18 cellular contexts compared by ENCODE assay signal in genomic region chr13:72567566-72567965, GRCh38.
"Had no signal": no experiment of that assay in that cellular context is flagged by ENCODE, and none has a peak within 500 bp of the region (broad histone marks: within the 10 kb centered on the region; RNA-seq: fewer than 3 reads in every experiment).

No MANE protein-coding gene starts in this region.

- H3K27ac Mint-ChIP-seq: activated CD4-positive, alpha-beta T cell treated with anti-CD3 and anti-CD28 coated beads for 36 hours; activated CD8-positive, alpha-beta T cell treated with anti-CD3 and anti-CD28 coated beads for 36 hours; activated T-helper 17 cell treated with anti-CD3 and anti-CD28 coated beads, Interleukin-2, amount 50 U/mL, for 72 hours; natural killer cell; stimulated activated effector memory CD8-positive, alpha-beta T cell treated with anti-CD3 and anti-CD28 coated beads, Interleukin-12 subunit alpha, Interleukin-12 subunit beta, amount 100 ng/mL, for 72 hours; type B pancreatic cell had no signal

- H3K4me3 Mint-ChIP-seq: activated CD4-positive, alpha-beta T cell treated with anti-CD3 and anti-CD28 coated beads for 36 hours; activated CD8-positive, alpha-beta T cell treated with anti-CD3 and anti-CD28 coated beads for 36 hours; activated T-helper 17 cell treated with anti-CD3 and anti-CD28 coated beads, Interleukin-2, amount 50 U/mL, for 72 hours; natural killer cell; stimulated activated effector memory CD8-positive, alpha-beta T cell treated with anti-CD3 and anti-CD28 coated beads, Interleukin-12 subunit alpha, Interleukin-12 subunit beta, amount 100 ng/mL, for 72 hours; type B pancreatic cell had no signal

- H3K9me3 Mint-ChIP-seq: activated CD8-positive, alpha-beta T cell treated with anti-CD3 and anti-CD28 coated beads for 36 hours; activated T-helper 17 cell treated with anti-CD3 and anti-CD28 coated beads, Interleukin-2, amount 50 U/mL, for 72 hours; stimulated activated effector memory CD8-positive, alpha-beta T cell treated with anti-CD3 and anti-CD28 coated beads, Interleukin-12 subunit alpha, Interleukin-12 subunit beta, amount 100 ng/mL, for 72 hours; type B pancreatic cell had no signal

- H3K9me3 ChIP-seq: body of pancreas, gastroesophageal sphincter, heart right ventricle, sigmoid colon, stomach had no signal

- H3K27me3 Mint-ChIP-seq: activated T-helper 17 cell treated with anti-CD3 and anti-CD28 coated beads, Interleukin-2, amount 50 U/mL, for 72 hours; type B pancreatic cell had no signal

- H3K36me3 Mint-ChIP-seq: natural killer cell; stimulated activated effector memory CD8-positive, alpha-beta T cell treated with anti-CD3 and anti-CD28 coated beads, Interleukin-12 subunit alpha, Interleukin-12 subunit beta, amount 100 ng/mL, for 72 hours; type B pancreatic cell had no signal

- H3K27ac ChIP-seq: body of pancreas, gastroesophageal sphincter, heart right ventricle, parathyroid adenoma, sigmoid colon, stomach had no signal

- H3K4me1 Mint-ChIP-seq: activated CD4-positive, alpha-beta T cell treated with anti-CD3 and anti-CD28 coated beads for 36 hours; activated T-helper 17 cell treated with anti-CD3 and anti-CD28 coated beads, Interleukin-2, amount 50 U/mL, for 72 hours; natural killer cell; stimulated activated effector memory CD8-positive, alpha-beta T cell treated with anti-CD3 and anti-CD28 coated beads, Interleukin-12 subunit alpha, Interleukin-12 subunit beta, amount 100 ng/mL, for 72 hours had no signal

- H3K36me3 ChIP-seq: gastroesophageal sphincter, heart right ventricle, sigmoid colon, stomach had no signal

- DNase-seq: activated CD4-positive, alpha-beta T cell treated with anti-CD3 and anti-CD28 coated beads for 36 hours; activated CD8-positive, alpha-beta T cell treated with anti-CD3 and anti-CD28 coated beads for 36 hours; activated naive CD4-positive, alpha-beta T cell; activated T-cell treated with anti-CD3 and anti-CD28 coated beads, Interleukin-2, amount 50 U/mL, for 1 hour; body of pancreas; heart right ventricle; left cardiac atrium; mesendoderm; natural killer cell; sigmoid colon; stimulated activated CD4-positive, alpha-beta T cell treated with anti-CD3 and anti-CD28 coated beads, Interleukin-4, amount 100 ng/mL, for 24 hours; stomach had no signal

- H3K4me1 ChIP-seq: body of pancreas, gastroesophageal sphincter, parathyroid adenoma, stomach had no signal

- H3K27me3 ChIP-seq: body of pancreas, gastroesophageal sphincter, heart right ventricle, sigmoid colon, stomach had no signal

- H3K4me3 ChIP-seq: body of pancreas, gastroesophageal sphincter, heart right ventricle, sigmoid colon, stomach had no signal

- ATAC-seq: activated CD4-positive, alpha-beta T cell treated with anti-CD3 and anti-CD28 coated beads for 36 hours; activated CD8-positive, alpha-beta T cell treated with anti-CD3 and anti-CD28 coated beads for 36 hours; activated T-helper 17 cell treated with anti-CD3 and anti-CD28 coated beads, Interleukin-2, amount 50 U/mL, for 72 hours; body of pancreas; esophagus mucosa; gastroesophageal sphincter; heart right ventricle; left cardiac atrium; natural killer cell; stimulated activated effector memory CD8-positive, alpha-beta T cell treated with anti-CD3 and anti-CD28 coated beads, Interleukin-12 subunit alpha, Interleukin-12 subunit beta, amount 100 ng/mL, for 72 hours had no signal
